ENCODE assay signal across 16 cellular contexts in the genomic region with DNA sequence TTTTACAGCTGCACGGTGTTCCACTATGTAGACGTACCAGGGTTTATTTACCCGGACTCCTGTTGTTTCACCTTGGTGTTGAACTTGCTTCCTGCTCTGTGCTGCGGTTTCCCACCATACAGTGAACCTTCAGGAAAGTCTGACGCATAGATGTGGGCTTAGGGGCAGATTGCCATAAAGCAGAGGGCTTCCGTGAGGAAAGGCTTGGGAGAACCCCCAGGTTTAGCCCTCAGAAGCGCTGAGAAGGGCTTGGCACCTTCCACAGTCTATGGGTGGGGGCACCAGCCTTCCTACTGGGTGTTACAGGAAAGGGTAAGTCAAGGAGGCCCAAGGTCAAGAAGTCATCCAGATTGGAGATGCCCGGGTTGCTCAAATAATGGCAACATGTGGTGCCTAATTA. TPM values are rescaled to one million over a fixed set of nuclear protein-coding genes. Genes with fewer than 3 reads are reported as not detected.
DNase-seq lines count a peak whose midpoint lies in the region; ATAC-seq and TF ChIP-seq lines count a peak whose summit lies in the region.
"Had no signal": no experiment of that assay in that cellular context is flagged by ENCODE, and none has a peak within 500 bp of the region (broad histone marks: within the 10 kb centered on the region; RNA-seq: fewer than 3 reads in every experiment).

No MANE protein-coding gene starts in this region.

- intact Hi-C loops in activated CD4-positive, alpha-beta memory T cell treated with anti-CD3 and anti-CD28 coated beads for 36 hours (cut with micrococcal nuclease): loop anchor here (5.0 kb wide), 1 partner anchor 39 kb away; no protein-coding TSS in a partner anchor
- intact Hi-C loops in MCF 10A (cut with micrococcal nuclease): no loop called here

- H3K36me3 ChIP-seq in SU-DHL-6 (ENCODE audit: low read length): no peaks in the 10 kb centered on the region
- H3K36me3 ChIP-seq: tibial artery had no signal

- H3K27me3 Mint-ChIP-seq in activated CD4-positive, alpha-beta memory T cell treated with anti-CD3 and anti-CD28 coated beads for 36 hours: peaks cover 36% of the 10 kb centered on the region
- peaks cover 52% of the 10 kb centered on the region for H3K27me3 Mint-ChIP-seq in activated CD4-positive, alpha-beta memory T cell treated with anti-CD3 and anti-CD28 coated beads, Interleukin-2, amount 10 ng/mL, durations not matched to agents 7 days and 5 days
- peaks cover 9% of the 10 kb centered on the region for H3K27me3 Mint-ChIP-seq in stimulated activated memory B cell treated with anti-CD40 and anti-IgM and Interleukin-4, amounts not matched to agents 10 μg/mL and 1 μg/mL and 100 μg/mL, for 72 hours
- peaks cover 9% of the 10 kb centered on the region for H3K27me3 Mint-ChIP-seq in MCF 10A (ENCODE audit: insufficient read depth, unreplicated experiment)
- H3K27me3 Mint-ChIP-seq in stimulated activated naive B cell treated with anti-CD40 and anti-IgM and Interleukin-4, amounts not matched to agents 10 μg/mL and 1 μg/mL and 100 μg/mL, for 72 hours: peaks cover 15 to 23% of the 10 kb centered on the region in 2 donors

- no peak overlapping the region for H3K9ac ChIP-seq in SU-DHL-6 (ENCODE audit: low read length)

- H3K9me3 ChIP-seq in SU-DHL-6 (ENCODE audit: insufficient read depth, low read length): no peaks in the 10 kb centered on the region
- H3K9me3 ChIP-seq: tibial artery had no signal

- CTCF ChIA-PET in activated CD4-positive, alpha-beta memory T cell treated with anti-CD3 and anti-CD28 coated beads for 36 hours (lab: Charles Lee): no interaction called here
- CTCF ChIA-PET in activated CD4-positive, alpha-beta memory T cell treated with anti-CD3 and anti-CD28 coated beads, Interleukin-2, amount 10 ng/mL, durations not matched to agents 7 days and 5 days (lab: Charles Lee): no interaction called here
- CTCF ChIA-PET in MCF 10A (lab: Yijun Ruan, JAX): interaction anchor here (1.3 to 1.4 kb wide), 2 partner anchors 66 to 368 kb away, joined by 3 to 5 read pairs; no protein-coding TSS in a partner anchor

- no peaks in the 10 kb centered on the region for H3K9me2 ChIP-seq in SU-DHL-6 (replicated peaks; ENCODE audit: insufficient read depth, low read length)

- no peaks in the 10 kb centered on the region for H3K27me3 ChIP-seq in SU-DHL-6 (ENCODE audit: low read length)
- H3K27me3 ChIP-seq: foreskin keratinocyte had no signal

- no peak for ATAC-seq in stimulated activated memory B cell treated with anti-CD40 and anti-IgM and Interleukin-4, amounts not matched to agents 10 μg/mL and 1 μg/mL and 100 μg/mL, for 72 hours
- ATAC-seq in stimulated activated naive B cell treated with anti-CD40 and anti-IgM and Interleukin-4, amounts not matched to agents 10 μg/mL and 1 μg/mL and 100 μg/mL, for 72 hours (replicated peaks): no peak
- ATAC-seq: foreskin keratinocyte; GM23338; natural killer cell treated with Interleukin-12 subunit alpha and Interleukin-12 subunit beta and Interleukin-15 and Interleukin-18, amount 100 ng/mL, for 72 hours had no signal

- H3K4me2 ChIP-seq in SU-DHL-6 (ENCODE audit: low read depth, low read length, poor library complexity, severe bottlenecking): peak overlapping the region; percentile 42
- H3K4me2 ChIP-seq: GM23338 had no signal

- H2AFZ ChIP-seq in SU-DHL-6 (ENCODE audit: low read depth, low read length, severe bottlenecking): no peak overlapping the region
- H2AFZ ChIP-seq: GM23338 had no signal

- no peaks in the 10 kb centered on the region for H3K36me3 Mint-ChIP-seq in activated CD4-positive, alpha-beta memory T cell treated with anti-CD3 and anti-CD28 coated beads for 36 hours
- no peaks in the 10 kb centered on the region for H3K36me3 Mint-ChIP-seq in activated CD4-positive, alpha-beta memory T cell treated with anti-CD3 and anti-CD28 coated beads, Interleukin-2, amount 10 ng/mL, durations not matched to agents 7 days and 5 days (ENCODE audit: low read depth)
- H3K36me3 Mint-ChIP-seq in stimulated activated memory B cell treated with anti-CD40 and anti-IgM and Interleukin-4, amounts not matched to agents 10 μg/mL and 1 μg/mL and 100 μg/mL, for 72 hours: no peaks in the 10 kb centered on the region
- no peaks in the 10 kb centered on the region for H3K36me3 Mint-ChIP-seq in MCF 10A (ENCODE audit: insufficient read depth, unreplicated experiment)
- no peaks in the 10 kb centered on the region for H3K36me3 Mint-ChIP-seq in stimulated activated naive B cell treated with anti-CD40 and anti-IgM and Interleukin-4, amounts not matched to agents 10 μg/mL and 1 μg/mL and 100 μg/mL, for 72 hours
- H3K36me3 Mint-ChIP-seq: activated naive CD4-positive, alpha-beta T cell treated with anti-CD3 and anti-CD28 coated beads, Interleukin-2, amount 50 U/mL, for 72 hours; natural killer cell treated with Interleukin-12 subunit alpha and Interleukin-12 subunit beta and Interleukin-15 and Interleukin-18, amount 100 ng/mL, for 72 hours had no signal

- H3K79me2 ChIP-seq in SU-DHL-6 (ENCODE audit: insufficient read depth, low read length): no peaks in the 10 kb centered on the region

- peak; percentile 25 for DNase-seq in activated CD4-positive, alpha-beta memory T cell treated with anti-CD3 and anti-CD28 coated beads for 36 hours
- no peak for DNase-seq in activated CD4-positive, alpha-beta memory T cell treated with anti-CD3 and anti-CD28 coated beads, Interleukin-2, amount 10 ng/mL, durations not matched to agents 7 days and 5 days
- DNase-seq in fibroblast of pulmonary artery (ENCODE audit: low read depth) (peak; percentile 82), MCF 10A (ENCODE audit: unreplicated experiment) (no peak)
- DNase-seq in activated naive CD4-positive, alpha-beta T cell treated with anti-CD3 and anti-CD28 coated beads, Interleukin-2, amount 50 U/mL, for 16 hours: no peak
- no peak for DNase-seq in stimulated activated naive B cell treated with anti-CD40 and anti-IgM and Interleukin-4, amounts not matched to agents 10 μg/mL and 1 μg/mL and 100 μg/mL, for 72 hours
- DNase-seq: activated CD4-positive, alpha-beta T cell treated with anti-CD3 and anti-CD28 coated beads, Interleukin-2, amount 50 U/mL, for 48 hours; foreskin keratinocyte; NCI-H226; tibial artery had no signal

- TF ChIP-seq CTCF in SU-DHL-6 (IDR thresholded peaks at IDR 0.05; ENCODE audit: insufficient read depth, low read length, poor library complexity, severe bottlenecking) (no peak), fibroblast of pulmonary artery (IDR thresholded peaks at IDR 0.05; ENCODE audit: low read length, missing control alignments) (no peak), MCF 10A (IDR thresholded peaks at IDR 0.05; ENCODE audit: unreplicated experiment) (no peak)

- no peak overlapping the region for H3K27ac Mint-ChIP-seq in activated CD4-positive, alpha-beta memory T cell treated with anti-CD3 and anti-CD28 coated beads for 36 hours
- no peak overlapping the region for H3K27ac Mint-ChIP-seq in activated CD4-positive, alpha-beta memory T cell treated with anti-CD3 and anti-CD28 coated beads, Interleukin-2, amount 10 ng/mL, durations not matched to agents 7 days and 5 days
- peak overlapping the region; percentile 63 for H3K27ac Mint-ChIP-seq in stimulated activated memory B cell treated with anti-CD40 and anti-IgM and Interleukin-4, amounts not matched to agents 10 μg/mL and 1 μg/mL and 100 μg/mL, for 72 hours
- H3K27ac Mint-ChIP-seq in MCF 10A (ENCODE audit: low read depth, unreplicated experiment): no peak overlapping the region
- no peak overlapping the region for H3K27ac Mint-ChIP-seq in stimulated activated naive B cell treated with anti-CD40 and anti-IgM and Interleukin-4, amounts not matched to agents 10 μg/mL and 1 μg/mL and 100 μg/mL, for 72 hours
- H3K27ac Mint-ChIP-seq: activated naive CD4-positive, alpha-beta T cell treated with anti-CD3 and anti-CD28 coated beads, Interleukin-2, amount 50 U/mL, for 72 hours; GM23338; natural killer cell treated with Interleukin-12 subunit alpha and Interleukin-12 subunit beta and Interleukin-15 and Interleukin-18, amount 100 ng/mL, for 72 hours had no signal

- no peaks in the 10 kb centered on the region for H3K9me3 Mint-ChIP-seq in activated CD4-positive, alpha-beta memory T cell treated with anti-CD3 and anti-CD28 coated beads for 36 hours
- H3K9me3 Mint-ChIP-seq in activated CD4-positive, alpha-beta memory T cell treated with anti-CD3 and anti-CD28 coated beads, Interleukin-2, amount 10 ng/mL, durations not matched to agents 7 days and 5 days: no peaks in the 10 kb centered on the region
- H3K9me3 Mint-ChIP-seq in stimulated activated memory B cell treated with anti-CD40 and anti-IgM and Interleukin-4, amounts not matched to agents 10 μg/mL and 1 μg/mL and 100 μg/mL, for 72 hours: no peaks in the 10 kb centered on the region
- H3K9me3 Mint-ChIP-seq in MCF 10A (ENCODE audit: unreplicated experiment): no peaks in the 10 kb centered on the region
- no peaks in the 10 kb centered on the region for H3K9me3 Mint-ChIP-seq in stimulated activated naive B cell treated with anti-CD40 and anti-IgM and Interleukin-4, amounts not matched to agents 10 μg/mL and 1 μg/mL and 100 μg/mL, for 72 hours
- H3K9me3 Mint-ChIP-seq: activated naive CD4-positive, alpha-beta T cell treated with anti-CD3 and anti-CD28 coated beads, Interleukin-2, amount 50 U/mL, for 72 hours; GM23338; natural killer cell treated with Interleukin-12 subunit alpha and Interleukin-12 subunit beta and Interleukin-15 and Interleukin-18, amount 100 ng/mL, for 72 hours had no signal

- BruUV-seq in MCF 10A (replicated peaks; lab: Mats Ljungman, UMichigan): no TSS peak

- no peak overlapping the region for H3K4me3 Mint-ChIP-seq in activated CD4-positive, alpha-beta memory T cell treated with anti-CD3 and anti-CD28 coated beads for 36 hours
- H3K4me3 Mint-ChIP-seq in activated CD4-positive, alpha-beta memory T cell treated with anti-CD3 and anti-CD28 coated beads, Interleukin-2, amount 10 ng/mL, durations not matched to agents 7 days and 5 days: no peak overlapping the region
- no peak overlapping the region for H3K4me3 Mint-ChIP-seq in stimulated activated memory B cell treated with anti-CD40 and anti-IgM and Interleukin-4, amounts not matched to agents 10 μg/mL and 1 μg/mL and 100 μg/mL, for 72 hours
- no peak overlapping the region for H3K4me3 Mint-ChIP-seq in MCF 10A (ENCODE audit: unreplicated experiment)
- H3K4me3 Mint-ChIP-seq in stimulated activated naive B cell treated with anti-CD40 and anti-IgM and Interleukin-4, amounts not matched to agents 10 μg/mL and 1 μg/mL and 100 μg/mL, for 72 hours: peak overlapping the region in 1 of 2 donors; percentile 33
- H3K4me3 Mint-ChIP-seq: GM23338; natural killer cell treated with Interleukin-12 subunit alpha and Interleukin-12 subunit beta and Interleukin-15 and Interleukin-18, amount 100 ng/mL, for 72 hours had no signal

- no peak overlapping the region for H3K27ac ChIP-seq in SU-DHL-6 (ENCODE audit: low read depth, low read length)
- H3K27ac ChIP-seq: foreskin keratinocyte had no signal

- POLR2A ChIA-PET in activated CD4-positive, alpha-beta memory T cell treated with anti-CD3 and anti-CD28 coated beads for 36 hours (lab: Charles Lee): no interaction called here
- POLR2A ChIA-PET in activated CD4-positive, alpha-beta memory T cell treated with anti-CD3 and anti-CD28 coated beads, Interleukin-2, amount 10 ng/mL, durations not matched to agents 7 days and 5 days (lab: Charles Lee): no interaction called here
- POLR2A ChIA-PET in MCF 10A (lab: Yijun Ruan, JAX): no interaction called here

- peaks cover 11% of the 10 kb centered on the region for H3F3A ChIP-seq in SU-DHL-6 (ENCODE audit: insufficient read depth)

- no peaks in the 10 kb centered on the region for H4K20me1 ChIP-seq in SU-DHL-6 (ENCODE audit: low read depth, low read length)

- H3K4me1 Mint-ChIP-seq in activated CD4-positive, alpha-beta memory T cell treated with anti-CD3 and anti-CD28 coated beads for 36 hours (ENCODE audit: low read depth): peaks cover 19% of the 10 kb centered on the region
- H3K4me1 Mint-ChIP-seq in activated CD4-positive, alpha-beta memory T cell treated with anti-CD3 and anti-CD28 coated beads, Interleukin-2, amount 10 ng/mL, durations not matched to agents 7 days and 5 days: peaks cover 25% of the 10 kb centered on the region
- peaks cover 75% of the 10 kb centered on the region for H3K4me1 Mint-ChIP-seq in stimulated activated memory B cell treated with anti-CD40 and anti-IgM and Interleukin-4, amounts not matched to agents 10 μg/mL and 1 μg/mL and 100 μg/mL, for 72 hours
- H3K4me1 Mint-ChIP-seq in MCF 10A (ENCODE audit: insufficient read depth, unreplicated experiment): peaks cover 28% of the 10 kb centered on the region
- H3K4me1 Mint-ChIP-seq in stimulated activated naive B cell treated with anti-CD40 and anti-IgM and Interleukin-4, amounts not matched to agents 10 μg/mL and 1 μg/mL and 100 μg/mL, for 72 hours: peaks cover 32 to 57% of the 10 kb centered on the region in 2 donors

- H3K4me3 ChIP-seq in SU-DHL-6 (ENCODE audit: insufficient read depth, low read length, poor library complexity, severe bottlenecking) (no peak overlapping the region), fibroblast of pulmonary artery (replicated peaks; ENCODE audit: low read depth, low read length) (no peak overlapping the region)
- H3K4me3 ChIP-seq: GM23338, skin epidermis, tibial artery had no signal

RNA-seq across cellular contexts. Expression of gene MRPS18A, which starts 19.2 kb away (rescaled TPM):
- total RNA-seq in activated CD4-positive, alpha-beta memory T cell treated with anti-CD3 and anti-CD28 coated beads for 36 hours: 10 to 100 TPM; 46.9 to 50.5 TPM
- 10 to 100 TPM; 38.5 to 40.5 TPM for total RNA-seq in activated CD4-positive, alpha-beta memory T cell treated with anti-CD3 and anti-CD28 coated beads, Interleukin-2, amount 10 ng/mL, durations not matched to agents 7 days and 5 days
- total RNA-seq in MCF 10A (2022): 69.1 and 79.5 TPM in 2 replicates

Comparison
In these comparisons a context has a peak if more than half of its experiments do, and no peak if none do; other contexts are left out.
1. DNase-seq: peak in activated CD4-positive, alpha-beta memory T cell treated with anti-CD3 and anti-CD28 coated beads for 36 hours (single experiment) and fibroblast of pulmonary artery (single experiment); none in activated CD4-positive, alpha-beta memory T cell treated with anti-CD3 and anti-CD28 coated beads, Interleukin-2, amount 10 ng/mL, durations not matched to agents 7 days and 5 days (single experiment), activated naive CD4-positive, alpha-beta T cell treated with anti-CD3 and anti-CD28 coated beads, Interleukin-2, amount 50 U/mL, for 16 hours (single experiment), MCF 10A (single experiment) and stimulated activated naive B cell treated with anti-CD40 and anti-IgM and Interleukin-4, amounts not matched to agents 10 μg/mL and 1 μg/mL and 100 μg/mL, for 72 hours (single experiment).